ENCODE assay signal across 1 cellular context in the genomic region with DNA sequence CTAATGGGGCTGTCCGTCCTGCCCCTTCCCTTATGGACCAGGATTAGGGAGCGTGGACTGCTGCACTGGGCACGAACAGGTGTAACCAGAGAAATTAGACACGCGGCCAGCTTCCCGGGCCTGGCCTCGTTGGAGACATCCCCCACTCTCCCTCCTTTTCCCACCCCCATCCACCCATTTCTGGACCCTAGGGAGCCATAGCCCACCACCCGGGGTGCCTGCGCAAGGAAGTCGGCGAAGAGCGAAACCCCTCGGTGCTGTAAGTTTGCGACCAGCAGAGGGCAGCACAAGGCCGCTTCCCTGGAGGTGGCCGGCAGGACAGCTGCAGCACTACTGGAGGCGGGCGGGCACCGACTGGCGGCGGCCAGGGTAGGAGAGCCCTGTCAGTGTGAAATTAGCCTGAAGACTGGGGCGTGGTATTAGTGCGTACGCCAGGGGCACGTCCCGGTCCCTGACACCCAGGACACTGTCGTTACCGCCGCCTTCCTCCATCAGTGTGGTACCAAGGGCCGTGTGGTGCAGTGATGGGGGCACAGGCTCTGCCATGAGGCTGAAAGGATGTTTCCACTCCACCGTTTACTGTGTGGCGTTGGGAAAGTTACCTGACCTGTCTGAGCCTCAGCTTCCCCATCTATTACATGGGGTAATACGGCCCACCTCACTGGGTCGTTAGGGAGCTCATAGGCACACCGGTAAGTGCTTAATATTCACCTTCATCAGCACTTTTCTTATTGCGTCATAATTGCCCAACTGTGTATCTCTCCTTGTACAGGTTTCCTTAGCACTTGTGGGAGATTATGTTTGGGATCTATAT.
TF ChIP-seq lines count a peak whose summit lies in the region.

No MANE protein-coding gene starts in this region.

TF ChIP-seq in K562, 482 proteins besides CTCF, POLR2A, EP300 and RAD21:
- TF ChIP-seq HNRNPLL (IDR thresholded peaks at IDR 0.05; ENCODE audit: low read depth, low read length, poor library complexity, severe bottlenecking) (no peak), ZC3H4 (CRISPR knock-in tag; IDR thresholded peaks at IDR 0.05; ENCODE audit: borderline replicate concordance) (no peak), CEBPG (CRISPR knock-in tag; IDR thresholded peaks at IDR 0.05) (no peak), CEBPG (tag; conservative IDR thresholded peaks at IDR 0.05 in 1 of 2, IDR thresholded peaks at IDR 0.05 in 1 of 2) (peak; percentile 85 to 88), C11orf30 (IDR thresholded peaks at IDR 0.05; ENCODE audit: low read depth) (peak; percentile 67), PML (IDR thresholded peaks at IDR 0.05; ENCODE audit: low read length) (no peak), ZNF695 (CRISPR knock-in tag; IDR thresholded peaks at IDR 0.05) (no peak), SMC3 (conservative IDR thresholded peaks at IDR 0.05; ENCODE audit: insufficient read depth, low read depth, low read length) (peak; percentile 86), MCM2 (IDR thresholded peaks at IDR 0.05; ENCODE audit: low read depth) (no peak), BRCA1 (IDR thresholded peaks at IDR 0.05) (no peak), BRCA1 (CRISPR knock-in tag; IDR thresholded peaks at IDR 0.05) (no peak), ATF7 (IDR thresholded peaks at IDR 0.05) (peak; percentile 27; the same call in 1 of the 2 replicates), MAFK (IDR thresholded peaks at IDR 0.05; ENCODE audit: low read length) (peak; percentile 43; the same call in 1 of the 2 replicates), SMARCA5 (IDR thresholded peaks at IDR 0.05) (no peak), BHLHE40 (IDR thresholded peaks at IDR 0.05; ENCODE audit: low read length) (0 out of 2 replicates have a peak, but pooled peaks have one; percentile 28), SREBF1 (IDR thresholded peaks at IDR 0.05; ENCODE audit: borderline replicate concordance, low read depth, low read length) (0 out of 2 replicates have a peak, but pooled peaks have one; percentile 13), ARID2 (IDR thresholded peaks at IDR 0.05) (peak; percentile 40; the same call in 1 of the 2 replicates), CEBPB (tag; IDR thresholded peaks at IDR 0.05) (peak; percentile 91), MAFF (IDR thresholded peaks at IDR 0.05; ENCODE audit: low read length) (peak; percentile 42; the same call in 1 of the 2 replicates), ADNP (tag; IDR thresholded peaks at IDR 0.05) (no peak), NRF1 (conservative IDR thresholded peaks at IDR 0.05 in 1 of 2, IDR thresholded peaks at IDR 0.05 in 1 of 2) (peak; percentile 57 to 61; a peak in 3 of 4 replicates), RB1 (IDR thresholded peaks at IDR 0.05; ENCODE audit: low read depth) (peak; percentile 59; the same call in 1 of the 2 replicates), STAG1 (CRISPR knock-in tag; IDR thresholded peaks at IDR 0.05; ENCODE audit: borderline replicate concordance) (peak; percentile 57; the same call in 1 of the 2 replicates), NCOA1 (IDR thresholded peaks at IDR 0.05; ENCODE audit: low read depth) (no peak), MAZ (CRISPR knock-in tag; conservative IDR thresholded peaks at IDR 0.05 in 1 of 2, IDR thresholded peaks at IDR 0.05 in 1 of 2) (peak in 1 of 2 experiments; percentile 54; a peak in 1 of 4 replicates), MYC (IDR thresholded peaks at IDR 0.05; ENCODE audit: low read depth, low read length) (no peak), MYC (CRISPR knock-in tag; IDR thresholded peaks at IDR 0.05; ENCODE audit: borderline replicate concordance, low read depth) (no peak), ZNF316 (IDR thresholded peaks at IDR 0.05) (peak; percentile 74), FOXJ3 (CRISPR knock-in tag; IDR thresholded peaks at IDR 0.05) (no peak), POLR2AphosphoS2 (IDR thresholded peaks at IDR 0.05; ENCODE audit: low read length) (no peak), CC2D1A (IDR thresholded peaks at IDR 0.05) (peak; percentile 41; the same call in 1 of the 2 replicates), MAFG (tag; conservative IDR thresholded peaks at IDR 0.05) (peak; percentile 53), MTA3 (IDR thresholded peaks at IDR 0.05; ENCODE audit: borderline replicate concordance) (0 out of 2 replicates have a peak, but pooled peaks have one; percentile 24), JUND (IDR thresholded peaks at IDR 0.05; ENCODE audit: borderline replicate concordance, low read depth, low read length) (0 out of 2 replicates have a peak, but pooled peaks have one; percentile 21), JUND (tag; IDR thresholded peaks at IDR 0.05; ENCODE audit: borderline replicate concordance, low read depth, low read length) (no peak; the same call in 2 of the 3 replicates), YY1 (IDR thresholded peaks at IDR 0.05; ENCODE audit: borderline replicate concordance in 1 of 3, control insufficient read depth in 1 of 3, extremely low read depth in 1 of 3, insufficient read depth in 3 of 3, insufficient read length in 1 of 3, insufficient replicate concordance in 2 of 3, low read depth in 1 of 3, low read length in 2 of 3) (peak in 1 of 3 experiments; percentile 36)
- TF ChIP-seq, protein P1, sequence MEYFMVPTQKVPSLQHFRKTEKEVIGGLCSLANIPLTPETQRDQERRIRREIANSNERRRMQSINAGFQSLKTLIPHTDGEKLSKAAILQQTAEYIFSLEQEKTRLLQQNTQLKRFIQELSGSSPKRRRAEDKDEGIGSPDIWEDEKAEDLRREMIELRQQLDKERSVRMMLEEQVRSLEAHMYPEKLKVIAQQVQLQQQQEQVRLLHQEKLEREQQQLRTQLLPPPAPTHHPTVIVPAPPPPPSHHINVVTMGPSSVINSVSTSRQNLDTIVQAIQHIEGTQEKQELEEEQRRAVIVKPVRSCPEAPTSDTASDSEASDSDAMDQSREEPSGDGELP (CRISPR knock-in tag; IDR thresholded peaks at IDR 0.05; ENCODE audit: borderline replicate concordance) = peak; percentile 81; the same call in 1 of the 2 replicates
- TF ChIP-seq, protein P2, sequence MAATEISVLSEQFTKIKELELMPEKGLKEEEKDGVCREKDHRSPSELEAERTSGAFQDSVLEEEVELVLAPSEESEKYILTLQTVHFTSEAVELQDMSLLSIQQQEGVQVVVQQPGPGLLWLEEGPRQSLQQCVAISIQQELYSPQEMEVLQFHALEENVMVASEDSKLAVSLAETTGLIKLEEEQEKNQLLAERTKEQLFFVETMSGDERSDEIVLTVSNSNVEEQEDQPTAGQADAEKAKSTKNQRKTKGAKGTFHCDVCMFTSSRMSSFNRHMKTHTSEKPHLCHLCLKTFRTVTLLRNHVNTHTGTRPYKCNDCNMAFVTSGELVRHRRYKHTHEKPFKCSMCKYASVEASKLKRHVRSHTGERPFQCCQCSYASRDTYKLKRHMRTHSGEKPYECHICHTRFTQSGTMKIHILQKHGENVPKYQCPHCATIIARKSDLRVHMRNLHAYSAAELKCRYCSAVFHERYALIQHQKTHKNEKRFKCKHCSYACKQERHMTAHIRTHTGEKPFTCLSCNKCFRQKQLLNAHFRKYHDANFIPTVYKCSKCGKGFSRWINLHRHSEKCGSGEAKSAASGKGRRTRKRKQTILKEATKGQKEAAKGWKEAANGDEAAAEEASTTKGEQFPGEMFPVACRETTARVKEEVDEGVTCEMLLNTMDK (IDR thresholded peaks at IDR 0.05; ENCODE audit: borderline replicate concordance, insufficient read depth, low read depth, low read length, poor library complexity, severe bottlenecking) = peak; percentile 35
- TF ChIP-seq, protein P3, sequence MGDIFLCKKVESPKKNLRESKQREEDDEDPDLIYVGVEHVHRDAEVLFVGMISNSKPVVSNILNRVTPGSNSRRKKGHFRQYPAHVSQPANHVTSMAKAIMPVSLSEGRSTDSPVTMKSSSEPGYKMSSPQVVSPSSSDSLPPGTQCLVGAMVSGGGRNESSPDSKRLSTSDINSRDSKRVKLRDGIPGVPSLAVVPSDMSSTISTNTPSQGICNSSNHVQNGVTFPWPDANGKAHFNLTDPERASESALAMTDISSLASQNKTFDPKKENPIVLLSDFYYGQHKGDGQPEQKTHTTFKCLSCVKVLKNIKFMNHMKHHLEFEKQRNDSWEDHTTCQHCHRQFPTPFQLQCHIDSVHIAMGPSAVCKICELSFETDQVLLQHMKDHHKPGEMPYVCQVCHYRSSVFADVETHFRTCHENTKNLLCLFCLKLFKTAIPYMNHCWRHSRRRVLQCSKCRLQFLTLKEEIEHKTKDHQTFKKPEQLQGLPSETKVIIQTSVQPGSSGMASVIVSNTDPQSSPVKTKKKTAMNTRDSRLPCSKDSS (IDR thresholded peaks at IDR 0.05; ENCODE audit: low read depth, partially characterized antibody) = no peak
- TF ChIP-seq, protein P4, sequence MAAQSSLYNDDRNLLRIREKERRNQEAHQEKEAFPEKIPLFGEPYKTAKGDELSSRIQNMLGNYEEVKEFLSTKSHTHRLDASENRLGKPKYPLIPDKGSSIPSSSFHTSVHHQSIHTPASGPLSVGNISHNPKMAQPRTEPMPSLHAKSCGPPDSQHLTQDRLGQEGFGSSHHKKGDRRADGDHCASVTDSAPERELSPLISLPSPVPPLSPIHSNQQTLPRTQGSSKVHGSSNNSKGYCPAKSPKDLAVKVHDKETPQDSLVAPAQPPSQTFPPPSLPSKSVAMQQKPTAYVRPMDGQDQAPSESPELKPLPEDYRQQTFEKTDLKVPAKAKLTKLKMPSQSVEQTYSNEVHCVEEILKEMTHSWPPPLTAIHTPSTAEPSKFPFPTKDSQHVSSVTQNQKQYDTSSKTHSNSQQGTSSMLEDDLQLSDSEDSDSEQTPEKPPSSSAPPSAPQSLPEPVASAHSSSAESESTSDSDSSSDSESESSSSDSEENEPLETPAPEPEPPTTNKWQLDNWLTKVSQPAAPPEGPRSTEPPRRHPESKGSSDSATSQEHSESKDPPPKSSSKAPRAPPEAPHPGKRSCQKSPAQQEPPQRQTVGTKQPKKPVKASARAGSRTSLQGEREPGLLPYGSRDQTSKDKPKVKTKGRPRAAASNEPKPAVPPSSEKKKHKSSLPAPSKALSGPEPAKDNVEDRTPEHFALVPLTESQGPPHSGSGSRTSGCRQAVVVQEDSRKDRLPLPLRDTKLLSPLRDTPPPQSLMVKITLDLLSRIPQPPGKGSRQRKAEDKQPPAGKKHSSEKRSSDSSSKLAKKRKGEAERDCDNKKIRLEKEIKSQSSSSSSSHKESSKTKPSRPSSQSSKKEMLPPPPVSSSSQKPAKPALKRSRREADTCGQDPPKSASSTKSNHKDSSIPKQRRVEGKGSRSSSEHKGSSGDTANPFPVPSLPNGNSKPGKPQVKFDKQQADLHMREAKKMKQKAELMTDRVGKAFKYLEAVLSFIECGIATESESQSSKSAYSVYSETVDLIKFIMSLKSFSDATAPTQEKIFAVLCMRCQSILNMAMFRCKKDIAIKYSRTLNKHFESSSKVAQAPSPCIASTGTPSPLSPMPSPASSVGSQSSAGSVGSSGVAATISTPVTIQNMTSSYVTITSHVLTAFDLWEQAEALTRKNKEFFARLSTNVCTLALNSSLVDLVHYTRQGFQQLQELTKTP (IDR thresholded peaks at IDR 0.05; ENCODE audit: low read depth in 1 of 2, partially characterized antibody in 2 of 2) = no peak
- TF ChIP-seq, protein P5, sequence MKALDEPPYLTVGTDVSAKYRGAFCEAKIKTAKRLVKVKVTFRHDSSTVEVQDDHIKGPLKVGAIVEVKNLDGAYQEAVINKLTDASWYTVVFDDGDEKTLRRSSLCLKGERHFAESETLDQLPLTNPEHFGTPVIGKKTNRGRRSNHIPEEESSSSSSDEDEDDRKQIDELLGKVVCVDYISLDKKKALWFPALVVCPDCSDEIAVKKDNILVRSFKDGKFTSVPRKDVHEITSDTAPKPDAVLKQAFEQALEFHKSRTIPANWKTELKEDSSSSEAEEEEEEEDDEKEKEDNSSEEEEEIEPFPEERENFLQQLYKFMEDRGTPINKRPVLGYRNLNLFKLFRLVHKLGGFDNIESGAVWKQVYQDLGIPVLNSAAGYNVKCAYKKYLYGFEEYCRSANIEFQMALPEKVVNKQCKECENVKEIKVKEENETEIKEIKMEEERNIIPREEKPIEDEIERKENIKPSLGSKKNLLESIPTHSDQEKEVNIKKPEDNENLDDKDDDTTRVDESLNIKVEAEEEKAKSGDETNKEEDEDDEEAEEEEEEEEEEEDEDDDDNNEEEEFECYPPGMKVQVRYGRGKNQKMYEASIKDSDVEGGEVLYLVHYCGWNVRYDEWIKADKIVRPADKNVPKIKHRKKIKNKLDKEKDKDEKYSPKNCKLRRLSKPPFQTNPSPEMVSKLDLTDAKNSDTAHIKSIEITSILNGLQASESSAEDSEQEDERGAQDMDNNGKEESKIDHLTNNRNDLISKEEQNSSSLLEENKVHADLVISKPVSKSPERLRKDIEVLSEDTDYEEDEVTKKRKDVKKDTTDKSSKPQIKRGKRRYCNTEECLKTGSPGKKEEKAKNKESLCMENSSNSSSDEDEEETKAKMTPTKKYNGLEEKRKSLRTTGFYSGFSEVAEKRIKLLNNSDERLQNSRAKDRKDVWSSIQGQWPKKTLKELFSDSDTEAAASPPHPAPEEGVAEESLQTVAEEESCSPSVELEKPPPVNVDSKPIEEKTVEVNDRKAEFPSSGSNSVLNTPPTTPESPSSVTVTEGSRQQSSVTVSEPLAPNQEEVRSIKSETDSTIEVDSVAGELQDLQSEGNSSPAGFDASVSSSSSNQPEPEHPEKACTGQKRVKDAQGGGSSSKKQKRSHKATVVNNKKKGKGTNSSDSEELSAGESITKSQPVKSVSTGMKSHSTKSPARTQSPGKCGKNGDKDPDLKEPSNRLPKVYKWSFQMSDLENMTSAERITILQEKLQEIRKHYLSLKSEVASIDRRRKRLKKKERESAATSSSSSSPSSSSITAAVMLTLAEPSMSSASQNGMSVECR (CRISPR knock-in tag; IDR thresholded peaks at IDR 0.05) = no peak
- TF ChIP-seq, protein P6, sequence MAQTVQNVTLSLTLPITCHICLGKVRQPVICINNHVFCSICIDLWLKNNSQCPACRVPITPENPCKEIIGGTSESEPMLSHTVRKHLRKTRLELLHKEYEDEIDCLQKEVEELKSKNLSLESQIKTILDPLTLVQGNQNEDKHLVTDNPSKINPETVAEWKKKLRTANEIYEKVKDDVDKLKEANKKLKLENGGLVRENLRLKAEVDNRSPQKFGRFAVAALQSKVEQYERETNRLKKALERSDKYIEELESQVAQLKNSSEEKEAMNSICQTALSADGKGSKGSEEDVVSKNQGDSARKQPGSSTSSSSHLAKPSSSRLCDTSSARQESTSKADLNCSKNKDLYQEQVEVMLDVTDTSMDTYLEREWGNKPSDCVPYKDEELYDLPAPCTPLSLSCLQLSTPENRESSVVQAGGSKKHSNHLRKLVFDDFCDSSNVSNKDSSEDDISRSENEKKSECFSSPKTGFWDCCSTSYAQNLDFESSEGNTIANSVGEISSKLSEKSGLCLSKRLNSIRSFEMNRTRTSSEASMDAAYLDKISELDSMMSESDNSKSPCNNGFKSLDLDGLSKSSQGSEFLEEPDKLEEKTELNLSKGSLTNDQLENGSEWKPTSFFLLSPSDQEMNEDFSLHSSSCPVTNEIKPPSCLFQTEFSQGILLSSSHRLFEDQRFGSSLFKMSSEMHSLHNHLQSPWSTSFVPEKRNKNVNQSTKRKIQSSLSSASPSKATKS (CRISPR knock-in tag; IDR thresholded peaks at IDR 0.05) = no peak
- TF ChIP-seq, protein P7, sequence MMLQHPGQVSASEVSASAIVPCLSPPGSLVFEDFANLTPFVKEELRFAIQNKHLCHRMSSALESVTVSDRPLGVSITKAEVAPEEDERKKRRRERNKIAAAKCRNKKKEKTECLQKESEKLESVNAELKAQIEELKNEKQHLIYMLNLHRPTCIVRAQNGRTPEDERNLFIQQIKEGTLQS (IDR thresholded peaks at IDR 0.05) = peak; percentile 63
- TF ChIP-seq, protein P7 (CRISPR knock-in tag; conservative IDR thresholded peaks at IDR 0.05) = no peak
